In the genomic region with DNA sequence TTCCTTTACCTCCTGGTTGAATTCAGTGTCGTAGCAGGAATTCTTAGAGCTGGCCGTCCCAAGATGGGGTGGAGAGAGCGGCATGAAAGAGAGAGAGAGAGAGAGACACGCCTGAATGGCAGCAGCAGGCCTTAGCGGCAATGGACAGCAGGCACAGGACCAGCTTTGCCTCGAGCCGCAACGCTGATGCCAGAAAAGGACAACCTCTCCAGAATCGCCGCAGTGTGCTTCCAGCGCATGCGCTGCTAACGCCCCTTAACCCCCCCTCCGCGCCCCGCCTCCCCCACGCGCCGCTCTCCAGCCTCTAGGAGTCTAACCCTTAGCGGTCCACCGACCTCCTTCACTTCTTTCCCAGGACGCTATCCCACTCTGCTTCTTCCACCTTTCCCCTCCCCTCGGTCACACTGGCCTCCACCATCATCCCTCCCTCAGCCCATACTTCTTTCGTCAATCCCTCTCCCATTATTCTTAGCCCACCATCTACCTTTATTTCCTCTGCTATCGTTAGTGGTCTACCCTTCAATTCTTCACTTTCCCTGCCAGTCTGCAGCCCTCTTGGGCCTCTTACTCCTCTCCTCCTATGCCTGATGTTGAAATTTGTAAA, we compare ENCODE assay signal across 8 cellular contexts. TPM values are rescaled to one million over a fixed set of nuclear protein-coding genes. Genes with fewer than 3 reads are reported as not detected.
DNase-seq lines count a peak whose midpoint lies in the region; ATAC-seq and TF ChIP-seq lines count a peak whose summit lies in the region.

No MANE protein-coding gene starts in this region.

- peak; percentile 29 for ATAC-seq in HG03342 (IDR thresholded peaks at IDR 0.05; ENCODE audit: unreplicated experiment)

- DNase-seq in EL (peak; percentile 76), NCI-H748 (lab: John Stamatoyannopoulos, UW; ENCODE audit: unreplicated experiment) (peak; percentile 87), dorsolateral prefrontal cortex (peak; percentile 57 to 82 (median 78)), lower leg skin (ENCODE audit: low spot score in 2 of 2) (peak; percentile 58 to 95), NCI-H1048 (lab: John Stamatoyannopoulos, UW) (no peak)
- DNase-seq in activated CD4-positive, alpha-beta T cell treated with anti-CD3 and anti-CD28 coated beads, Interleukin-2, amount 50 U/mL, for 48 hours, result peak; percentile 68 to 70
- DNase-seq in stimulated activated CD4-positive, alpha-beta T cell treated with anti-CD3 and anti-CD28 coated beads, Interleukin-4, amount 100 ng/mL, for 1 hour, result peak; percentile 67

- 2 to 38% methylated on average over 17 to 25 of the region's 25 CpGs for WGBS in lower leg skin, 2 donors

- intact Hi-C loops in dorsolateral prefrontal cortex (cut with DNase I), result loop anchor here in 1 of 2 donors (5.0 kb wide), 2 partner anchors 129 to 161 kb away; a partner anchor contains a TSS
- intact Hi-C loops in lower leg skin (cut with DNase I; ENCODE audit: low total_unique reads), result no loop called here

- peaks cover 0 to 61% (median 9%) of the 10 kb centered on the region in 45 donors for H3K27me3 ChIP-seq in dorsolateral prefrontal cortex

- TF ChIP-seq POLR2A in lower leg skin (IDR thresholded peaks at IDR 0.05), result no peak

- peak in 10 of 56 donors; percentile 6 to 38 (median 20) for TF ChIP-seq CTCF in dorsolateral prefrontal cortex (IDR thresholded peaks at IDR 0.05 in 54 of 56, conservative IDR thresholded peaks at IDR 0.05 in 2 of 56; ENCODE audit: low read depth in 1 of 56, partially characterized antibody in 56 of 56)
- no peak for TF ChIP-seq CTCF in lower leg skin (IDR thresholded peaks at IDR 0.05)

- peak overlapping the region; percentile 15 to 96 (median 88) for H3K27ac ChIP-seq in dorsolateral prefrontal cortex

- peak overlapping the region; percentile 47 to 80 (median 65) for H3K4me3 ChIP-seq in dorsolateral prefrontal cortex
- H3K4me3 ChIP-seq in lower leg skin (ENCODE audit: low read depth, poor library complexity, severe bottlenecking), result peak overlapping the region; percentile 36

RNA-seq across cellular contexts. Expression of a gene that starts 10.5 kb away (rescaled TPM):
- total RNA-seq in dorsolateral prefrontal cortex (not detected), lower leg skin (not detected)
